8 cellular contexts compared by ENCODE assay signal in genomic region chr1:12172959-12173358, GRCh38. TPM values are rescaled to one million over a fixed set of nuclear protein-coding genes. Genes with fewer than 3 reads are reported as not detected.
A peak's percentile ranks its signal among the peaks of the same experiment; 100 is the strongest.
DNase-seq lines count a peak whose midpoint lies in the region; ATAC-seq and TF ChIP-seq lines count a peak whose summit lies in the region.

No MANE protein-coding gene starts in this region.

- peaks cover 39 to 92% (median 87%) of the 10 kb centered on the region in 4 donors for H3K4me1 Mint-ChIP-seq in naive thymus-derived CD8-positive, alpha-beta T cell

- no peaks in the 10 kb centered on the region for H3K9me3 Mint-ChIP-seq in naive thymus-derived CD8-positive, alpha-beta T cell

- no peak for ATAC-seq in Right ventricle myocardium superior (ENCODE audit: poor library complexity)
- ATAC-seq in naive thymus-derived CD8-positive, alpha-beta T cell, result no peak

- peak overlapping the region in 7 of 10 donors; percentile 0 to 82 (median 55) for H3K4me3 Mint-ChIP-seq in naive thymus-derived CD8-positive, alpha-beta T cell

- H3K36me3 Mint-ChIP-seq in naive thymus-derived CD8-positive, alpha-beta T cell, result peaks cover 0 to 4% (median 3%) of the 10 kb centered on the region in 3 donors

- H3K4me1 ChIP-seq in left ventricle myocardium inferior, result peaks cover 97% of the 10 kb centered on the region

- DNase-seq in left ventricle myocardium inferior (no peak), Right ventricle myocardium superior (no peak), coronary artery (ENCODE audit: low spot score) (no peak), NCI-H2196 treated with DMSO at 0.1 percent for 48 hours (lab: John Stamatoyannopoulos, UW; ENCODE audit: unreplicated experiment) (no peak), RPMI8226 (no peak)
- no peak for DNase-seq in naive thymus-derived CD8-positive, alpha-beta T cell
- no peak for DNase-seq in activated effector memory CD4-positive, alpha-beta T cell treated with Interleukin-2 at 50 U/mL for 16 hours
- DNase-seq in stimulated activated CD4-positive, alpha-beta T cell treated with anti-CD3 and anti-CD28 coated beads, Interleukin-2, amount 100 ng/mL, for 48 hours, result no peak

- H3K9me3 ChIP-seq in left ventricle myocardium inferior (replicated peaks), result no peaks in the 10 kb centered on the region

- TF ChIP-seq CTCF in left ventricle myocardium inferior (IDR thresholded peaks at IDR 0.05; ENCODE audit: borderline replicate concordance) (no peak), coronary artery (IDR thresholded peaks at IDR 0.05) (no peak)

- H3K27me3 Mint-ChIP-seq in naive thymus-derived CD8-positive, alpha-beta T cell, result peaks cover 0 to 2% (median 0%) of the 10 kb centered on the region in 5 donors

- intact Hi-C loops in left ventricle myocardium inferior (cut with micrococcal nuclease), result no loop called here
- intact Hi-C loops in Right ventricle myocardium superior (cut with DNase I), result no loop called here

- H3K27me3 ChIP-seq in left ventricle myocardium inferior (ENCODE audit: low read depth), result peaks cover 8% of the 10 kb centered on the region

- H3K27ac ChIP-seq in left ventricle myocardium inferior (replicated peaks) (peak overlapping the region; percentile 94), coronary artery (peak overlapping the region; percentile 18 to 76)

- H3K4me3 ChIP-seq in left ventricle myocardium inferior, result peak overlapping the region; percentile 38
- H3K4me3 ChIP-seq in coronary artery, result no peak overlapping the region

- POLR2A ChIA-PET in naive thymus-derived CD8-positive, alpha-beta T cell (lab: Charles Lee), result interaction anchor here (1.0 to 9.7 kb wide), 2 partner anchors 13 to 24 kb away, joined by 3 to 119 read pairs; no protein-coding TSS in a partner anchor

- H3K36me3 ChIP-seq in left ventricle myocardium inferior, result no peaks in the 10 kb centered on the region

- H3K27ac Mint-ChIP-seq in naive thymus-derived CD8-positive, alpha-beta T cell, result peak overlapping the region; percentile 92 to 99 (median 96)

RNA-seq across cellular contexts. Expression of gene TNFRSF1B, which starts 6.2 kb away (rescaled TPM):
- total RNA-seq in left ventricle myocardium inferior (16.2 TPM), Right ventricle myocardium superior (13.7 TPM)
- total RNA-seq in naive thymus-derived CD8-positive, alpha-beta T cell, result 10 to 100 TPM; 16.5 to 18.4 TPM
- polyA plus RNA-seq in naive thymus-derived CD8-positive, alpha-beta T cell, result 10 to 100 TPM; 19.7 to 64.6 (median 21.8) TPM

RNA-seq across cellular contexts. Expression of gene VPS13D, which starts 56.9 kb away (rescaled TPM):
- total RNA-seq in left ventricle myocardium inferior, result 71.6 TPM
- 63.3 TPM for total RNA-seq in Right ventricle myocardium superior
- total RNA-seq in naive thymus-derived CD8-positive, alpha-beta T cell, result 10 to 100 TPM; 63.0 to 64.9 TPM
- 1 to 10 TPM; 5.3 to 7.5 (median 5.4) TPM for polyA plus RNA-seq in naive thymus-derived CD8-positive, alpha-beta T cell
